ENCODE assay signal across 15 cellular contexts in genomic region chr18:11887305-11888262, GRCh38. TPM values are rescaled to one million over a fixed set of nuclear protein-coding genes. Genes with fewer than 3 reads are reported as not detected.
DNase-seq lines count a peak whose midpoint lies in the region; ATAC-seq and TF ChIP-seq lines count a peak whose summit lies in the region.
"Had no signal": no experiment of that assay in that cellular context is flagged by ENCODE, and none has a peak within 500 bp of the region (broad histone marks: within the 10 kb centered on the region; RNA-seq: fewer than 3 reads in every experiment).

No MANE protein-coding gene starts in this region.

- CTCF ChIA-PET in activated CD4-positive, alpha-beta T cell treated with anti-CD3 and anti-CD28 coated beads for 36 hours (lab: Charles Lee): interaction anchor here (0.7 to 1.3 kb wide), 2 partner anchors 8 to 16 kb away, joined by 3 read pairs; no protein-coding TSS in a partner anchor
- CTCF ChIA-PET in activated CD4-positive, alpha-beta memory T cell treated with anti-CD3 and anti-CD28 coated beads, Interleukin-2, amount 10 ng/mL, durations not matched to agents 7 days and 5 days (lab: Charles Lee): interaction anchor here (1.1 kb wide), 1 partner anchor 50 kb away, joined by 3 read pairs; no protein-coding TSS in a partner anchor

- peaks cover 13% of the 10 kb centered on the region for H3K36me3 Mint-ChIP-seq in activated CD4-positive, alpha-beta T cell treated with anti-CD3 and anti-CD28 coated beads for 36 hours (ENCODE audit: low read depth)
- H3K36me3 Mint-ChIP-seq in stimulated activated effector memory CD8-positive, alpha-beta T cell treated with anti-CD3 and anti-CD28 coated beads, Interleukin-12 subunit alpha, Interleukin-12 subunit beta, amount 100 ng/mL, for 72 hours: peaks cover 74% of the 10 kb centered on the region
- peaks cover 51% of the 10 kb centered on the region for H3K36me3 Mint-ChIP-seq in activated CD4-positive, alpha-beta memory T cell treated with anti-CD3 and anti-CD28 coated beads, Interleukin-2, amount 10 ng/mL, durations not matched to agents 7 days and 5 days (ENCODE audit: low read depth)

- H3K27me3 Mint-ChIP-seq in activated CD4-positive, alpha-beta T cell treated with anti-CD3 and anti-CD28 coated beads for 36 hours: no peaks in the 10 kb centered on the region
- no peaks in the 10 kb centered on the region for H3K27me3 Mint-ChIP-seq in activated CD4-positive, alpha-beta memory T cell treated with anti-CD3 and anti-CD28 coated beads, Interleukin-2, amount 10 ng/mL, durations not matched to agents 7 days and 5 days
- H3K27me3 Mint-ChIP-seq: activated CD4-positive, alpha-beta T cell treated with anti-CD3 and anti-CD28 coated beads, Interleukin-2, amount 10 ng/mL, durations not matched to agents 24 days and 14 days had no signal

- peak overlapping the region; percentile 12 for H3K27ac Mint-ChIP-seq in activated CD4-positive, alpha-beta T cell treated with anti-CD3 and anti-CD28 coated beads for 36 hours
- H3K27ac Mint-ChIP-seq in stimulated activated effector memory CD8-positive, alpha-beta T cell treated with anti-CD3 and anti-CD28 coated beads, Interleukin-12 subunit alpha, Interleukin-12 subunit beta, amount 100 ng/mL, for 72 hours: peak overlapping the region; percentile 1
- H3K27ac Mint-ChIP-seq in activated CD4-positive, alpha-beta memory T cell treated with anti-CD3 and anti-CD28 coated beads, Interleukin-2, amount 10 ng/mL, durations not matched to agents 7 days and 5 days: no peak overlapping the region
- H3K27ac Mint-ChIP-seq: activated CD4-positive, alpha-beta T cell treated with anti-CD3 and anti-CD28 coated beads, Interleukin-2, amount 10 ng/mL, durations not matched to agents 24 days and 14 days had no signal

- intact Hi-C loops in activated CD4-positive, alpha-beta T cell treated with anti-CD3 and anti-CD28 coated beads for 36 hours (cut with DNase I, micrococcal nuclease): no loop called here

- H3K4me3 Mint-ChIP-seq in activated CD4-positive, alpha-beta T cell treated with anti-CD3 and anti-CD28 coated beads for 36 hours: no peak overlapping the region
- H3K4me3 Mint-ChIP-seq in stimulated activated effector memory CD8-positive, alpha-beta T cell treated with anti-CD3 and anti-CD28 coated beads, Interleukin-12 subunit alpha, Interleukin-12 subunit beta, amount 100 ng/mL, for 72 hours: no peak overlapping the region
- H3K4me3 Mint-ChIP-seq in activated CD4-positive, alpha-beta memory T cell treated with anti-CD3 and anti-CD28 coated beads, Interleukin-2, amount 10 ng/mL, durations not matched to agents 7 days and 5 days: no peak overlapping the region
- H3K4me3 Mint-ChIP-seq: activated CD4-positive, alpha-beta T cell treated with anti-CD3 and anti-CD28 coated beads, Interleukin-2, amount 10 ng/mL, durations not matched to agents 24 days and 14 days had no signal

- POLR2A ChIA-PET in activated CD4-positive, alpha-beta T cell treated with anti-CD3 and anti-CD28 coated beads for 36 hours (lab: Charles Lee): interaction anchor here (0.5 kb wide), 1 partner anchor 159 kb away, joined by 3 read pairs; no protein-coding TSS in a partner anchor
- POLR2A ChIA-PET in activated CD4-positive, alpha-beta memory T cell treated with anti-CD3 and anti-CD28 coated beads, Interleukin-2, amount 10 ng/mL, durations not matched to agents 7 days and 5 days (lab: Charles Lee): interaction anchor here (1.0 to 1.3 kb wide), 3 partner anchors 10 to 36 kb away, joined by 3 read pairs; no protein-coding TSS in a partner anchor

- in situ Hi-C loops in GM13976 (cut with MboI; ENCODE audit: low sequenced_read_pairs, unreplicated experiment): no loop called here

- no peaks in the 10 kb centered on the region for H3K9me3 Mint-ChIP-seq in activated CD4-positive, alpha-beta T cell treated with anti-CD3 and anti-CD28 coated beads for 36 hours (ENCODE audit: low read depth)
- no peaks in the 10 kb centered on the region for H3K9me3 Mint-ChIP-seq in stimulated activated effector memory CD8-positive, alpha-beta T cell treated with anti-CD3 and anti-CD28 coated beads, Interleukin-12 subunit alpha, Interleukin-12 subunit beta, amount 100 ng/mL, for 72 hours
- no peaks in the 10 kb centered on the region for H3K9me3 Mint-ChIP-seq in activated CD4-positive, alpha-beta memory T cell treated with anti-CD3 and anti-CD28 coated beads, Interleukin-2, amount 10 ng/mL, durations not matched to agents 7 days and 5 days
- H3K9me3 Mint-ChIP-seq: activated CD4-positive, alpha-beta T cell treated with anti-CD3 and anti-CD28 coated beads, Interleukin-2, amount 10 ng/mL, durations not matched to agents 24 days and 14 days had no signal

- no peak for DNase-seq in activated CD4-positive, alpha-beta T cell treated with anti-CD3 and anti-CD28 coated beads for 36 hours
- no peak for DNase-seq in activated CD4-positive, alpha-beta T cell treated with anti-CD3 and anti-CD28 coated beads for 4 hours
- DNase-seq in SW480 (ENCODE audit: low spot score) (peak; percentile 76), islet precursor cell (peak; percentile 73), GM13976 (ENCODE audit: low spot score) (no peak), iPS-NIHi11 (ENCODE audit: low spot score) (no peak)
- DNase-seq in stimulated activated effector memory CD8-positive, alpha-beta T cell treated with anti-CD3 and anti-CD28 coated beads, Interleukin-12 subunit alpha, Interleukin-12 subunit beta, amount 100 ng/mL, for 72 hours (ENCODE audit: low spot score in 2 of 2): no peak
- no peak for DNase-seq in activated CD4-positive, alpha-beta memory T cell treated with anti-CD3 and anti-CD28 coated beads, Interleukin-2, amount 10 ng/mL, durations not matched to agents 7 days and 5 days
- DNase-seq: activated CD4-positive, alpha-beta T cell treated with anti-CD3 and anti-CD28 coated beads, Interleukin-2, amount 10 ng/mL, durations not matched to agents 24 days and 14 days; adrenal gland; midbrain; MV-4-11; nucleus accumbens; right lobe of liver; stimulated activated CD4-positive, alpha-beta T cell treated with anti-CD3 and anti-CD28 coated beads, Interleukin-2, amount 100 ng/mL, for 48 hours had no signal

- no peak for TF ChIP-seq CTCF in GM13976 (IDR thresholded peaks at IDR 0.05; ENCODE audit: borderline replicate concordance, control extremely low read depth, extremely low read depth, insufficient read depth, missing control alignments)

- H3K4me1 Mint-ChIP-seq in activated CD4-positive, alpha-beta T cell treated with anti-CD3 and anti-CD28 coated beads for 36 hours: peaks cover 7% of the 10 kb centered on the region
- H3K4me1 Mint-ChIP-seq in stimulated activated effector memory CD8-positive, alpha-beta T cell treated with anti-CD3 and anti-CD28 coated beads, Interleukin-12 subunit alpha, Interleukin-12 subunit beta, amount 100 ng/mL, for 72 hours: peaks cover 6% of the 10 kb centered on the region
- peaks cover 9% of the 10 kb centered on the region for H3K4me1 Mint-ChIP-seq in activated CD4-positive, alpha-beta memory T cell treated with anti-CD3 and anti-CD28 coated beads, Interleukin-2, amount 10 ng/mL, durations not matched to agents 7 days and 5 days

- ATAC-seq in activated CD4-positive, alpha-beta T cell treated with anti-CD3 and anti-CD28 coated beads for 36 hours: peak; percentile 73
- peak; percentile 55 for ATAC-seq in stimulated activated effector memory CD8-positive, alpha-beta T cell treated with anti-CD3 and anti-CD28 coated beads, Interleukin-12 subunit alpha, Interleukin-12 subunit beta, amount 100 ng/mL, for 72 hours

RNA-seq across cellular contexts. Expression of gene MPPE1, which starts 20.5 kb away (rescaled TPM):
- total RNA-seq in activated CD4-positive, alpha-beta T cell treated with anti-CD3 and anti-CD28 coated beads for 36 hours: 10 to 100 TPM; 22.4 to 29.6 TPM
- 10 to 100 TPM; 51.0 to 54.4 TPM for total RNA-seq in activated CD4-positive, alpha-beta memory T cell treated with anti-CD3 and anti-CD28 coated beads, Interleukin-2, amount 10 ng/mL, durations not matched to agents 7 days and 5 days

RNA-seq across cellular contexts. Expression of gene CHMP1B, which starts 36.4 kb away (rescaled TPM):
- total RNA-seq in activated CD4-positive, alpha-beta T cell treated with anti-CD3 and anti-CD28 coated beads for 36 hours: 10 to 100 TPM; 20.4 to 20.9 TPM
- 10 to 100 TPM; 26.8 to 28.0 TPM for total RNA-seq in activated CD4-positive, alpha-beta memory T cell treated with anti-CD3 and anti-CD28 coated beads, Interleukin-2, amount 10 ng/mL, durations not matched to agents 7 days and 5 days

Comparison
In these comparisons a context has a peak if more than half of its experiments do, and no peak if none do; other contexts are left out.
1. DNase-seq: peak in SW480 (single experiment) and islet precursor cell (single experiment); none in activated CD4-positive, alpha-beta T cell treated with anti-CD3 and anti-CD28 coated beads for 36 hours (single experiment), activated CD4-positive, alpha-beta T cell treated with anti-CD3 and anti-CD28 coated beads for 4 hours (0 of 2), stimulated activated effector memory CD8-positive, alpha-beta T cell treated with anti-CD3 and anti-CD28 coated beads, Interleukin-12 subunit alpha, Interleukin-12 subunit beta, amount 100 ng/mL, for 72 hours (0 of 2), GM13976 (single experiment), activated CD4-positive, alpha-beta memory T cell treated with anti-CD3 and anti-CD28 coated beads, Interleukin-2, amount 10 ng/mL, durations not matched to agents 7 days and 5 days (single experiment) and iPS-NIHi11 (single experiment).